Comparison of ENCODE assay signal across 9 cellular contexts in genomic region chr10:123133511-123133910, GRCh38. TPM values are rescaled to one million over a fixed set of nuclear protein-coding genes. Genes with fewer than 3 reads are reported as not detected.
DNase-seq lines count a peak whose midpoint lies in the region; ATAC-seq and TF ChIP-seq lines count a peak whose summit lies in the region.
"Had no signal": no experiment of that assay in that cellular context is flagged by ENCODE, and none has a peak within 500 bp of the region (broad histone marks: within the 10 kb centered on the region; RNA-seq: fewer than 3 reads in every experiment).

No MANE protein-coding gene starts in this region.

- TF ChIP-seq CTCF in GM06990 (IDR thresholded peaks at IDR 0.05; ENCODE audit: insufficient read depth, low read length, poor library complexity, severe bottlenecking) (no peak), activated B cell treated with CpG ODN at 0.5 μM for 24 hours (IDR thresholded peaks at IDR 0.05) (no peak)

- H3K9me3 Mint-ChIP-seq in activated B cell treated with CpG ODN at 0.5 μM for 24 hours (no peaks in the 10 kb centered on the region), naive B cell (peaks cover 0 to 27% (median 10%) of the 10 kb centered on the region in 7 donors)
- H3K9me3 Mint-ChIP-seq: natural killer cell treated with Interleukin-12 subunit alpha and Interleukin-12 subunit beta and Interleukin-15 and Interleukin-18, amount 100 ng/mL, for 72 hours had no signal

- H3K27ac ChIP-seq in BLaER1 (no peak overlapping the region), aorta (ENCODE audit: low read depth in 1 of 2, low read length in 2 of 2) (no peak overlapping the region)

- intact Hi-C loops in activated B cell treated with CpG ODN at 0.5 μM for 24 hours (cut with micrococcal nuclease) = loop anchor here (1.0 to 2.0 kb wide), 5 partner anchors 18 to 833 kb away; no protein-coding TSS in a partner anchor
- intact Hi-C loops in aorta (cut with DNase I) = loop anchor here (1.0 to 10.0 kb wide), 3 partner anchors 251 to 429 kb away; no protein-coding TSS in a partner anchor

- no peaks in the 10 kb centered on the region for H3K36me3 ChIP-seq in BLaER1
- no peaks in the 10 kb centered on the region for H3K36me3 ChIP-seq in GM06990 (ENCODE audit: control insufficient read depth, insufficient read depth, low read length)
- H3K36me3 ChIP-seq in aorta (ENCODE audit: control insufficient read depth in 1 of 2, insufficient read depth in 2 of 2, low read length in 1 of 2) = no peaks in the 10 kb centered on the region

- H3K36me3 Mint-ChIP-seq in activated B cell treated with CpG ODN at 0.5 μM for 24 hours (ENCODE audit: low read depth) = peaks cover 1% of the 10 kb centered on the region
- H3K36me3 Mint-ChIP-seq in naive B cell = peaks cover 3 to 7% of the 10 kb centered on the region in 2 donors
- H3K36me3 Mint-ChIP-seq: natural killer cell treated with Interleukin-12 subunit alpha and Interleukin-12 subunit beta and Interleukin-15 and Interleukin-18, amount 100 ng/mL, for 72 hours had no signal

- CTCF ChIA-PET in activated B cell treated with CpG ODN at 0.5 μM for 24 hours (lab: Charles Lee) = interaction anchor here (1.0 to 2.4 kb wide), 11 partner anchors 10 to 429 kb away, joined by 3 to 13 read pairs (median 5); partner anchors contain the start of gene BUB3

- H3K27ac Mint-ChIP-seq in activated B cell treated with CpG ODN at 0.5 μM for 24 hours = peak overlapping the region; percentile 63
- H3K27ac Mint-ChIP-seq in naive B cell = peak overlapping the region in 4 of 6 donors; percentile 67 to 99 (median 96)
- H3K27ac Mint-ChIP-seq: natural killer cell treated with Interleukin-12 subunit alpha and Interleukin-12 subunit beta and Interleukin-15 and Interleukin-18, amount 100 ng/mL, for 72 hours had no signal

- POLR2A ChIA-PET in activated B cell treated with CpG ODN at 0.5 μM for 24 hours (lab: Charles Lee) = interaction anchor here (2.1 kb wide), 1 partner anchor 20 kb away, joined by 8 read pairs; the partner anchor contains the start of gene BUB3

- peak overlapping the region; percentile 98 for H3K4me2 ChIP-seq in BLaER1

- H3K9ac ChIP-seq in BLaER1 = no peak overlapping the region

- H3K4me1 ChIP-seq in BLaER1 (peaks cover 48% of the 10 kb centered on the region), aorta (ENCODE audit: control insufficient read depth in 1 of 2, insufficient read depth in 2 of 2, low read length in 2 of 2) (no peaks in the 10 kb centered on the region)

- H4K20me1 ChIP-seq in BLaER1 = peaks cover 39% of the 10 kb centered on the region

- WGBS in aorta, 2 donors = 7 to 8% methylated on average over 25 of the region's 25 CpGs

- peaks cover 26% of the 10 kb centered on the region for H3K9me3 ChIP-seq in BLaER1
- H3K9me3 ChIP-seq in aorta (ENCODE audit: control insufficient read depth, low read length) = peaks cover under 1% of the 10 kb centered on the region

- DNase-seq in GM06990 (ENCODE audit: extremely low read depth, insufficient read length) = no peak
- DNase-seq in activated B cell treated with CpG ODN at 0.5 μM for 24 hours = no peak
- DNase-seq in naive B cell = no peak
- no peak for DNase-seq in SIG-M5 (lab: John Stamatoyannopoulos, UW)
- no peak for DNase-seq in ACHN
- no peak for DNase-seq in aorta

- in situ Hi-C loops in ACHN (cut with HindIII; ENCODE audit: low pct_ligation_motif_present, low pct_unique_long_range_greater_than_20kb, low sequenced_read_pairs) = no loop called here

- H3K4me1 Mint-ChIP-seq in activated B cell treated with CpG ODN at 0.5 μM for 24 hours (peaks cover 36% of the 10 kb centered on the region), naive B cell (peaks cover 18 to 41% (median 26%) of the 10 kb centered on the region in 3 donors)

- H3K27me3 Mint-ChIP-seq in activated B cell treated with CpG ODN at 0.5 μM for 24 hours (peaks cover 66% of the 10 kb centered on the region), naive B cell (peaks cover 61 to 77% (median 71%) of the 10 kb centered on the region in 3 donors)

- H3K4me3 ChIP-seq in BLaER1 = peak overlapping the region; percentile 62
- H3K4me3 ChIP-seq in GM06990 (replicated peaks; ENCODE audit: low read depth, low read length) = peak overlapping the region; percentile 33; the same call in 1 of the 2 replicates
- no peak overlapping the region for H3K4me3 ChIP-seq in aorta (ENCODE audit: low read length in 2 of 2)

- no peak for ATAC-seq in activated B cell treated with CpG ODN at 0.5 μM for 24 hours (ENCODE audit: low read depth)
- ATAC-seq in naive B cell (ENCODE audit: low read depth in 2 of 2) = no peak
- no peak for ATAC-seq in GM19452 (IDR thresholded peaks at IDR 0.05; ENCODE audit: unreplicated experiment)
- no peak for ATAC-seq in aorta (ENCODE audit: low FRiP score)

- peaks cover 77% of the 10 kb centered on the region for H3K27me3 ChIP-seq in BLaER1
- no peaks in the 10 kb centered on the region; the same call in none of the 2 replicates for H3K27me3 ChIP-seq in GM06990 (replicated peaks; ENCODE audit: control insufficient read depth, insufficient read depth, low read length)
- peaks cover 0 to 3% of the 10 kb centered on the region in 2 donors for H3K27me3 ChIP-seq in aorta (ENCODE audit: control insufficient read depth in 1 of 2, insufficient read depth in 2 of 2, low read length in 1 of 2)

- H3K4me3 Mint-ChIP-seq in activated B cell treated with CpG ODN at 0.5 μM for 24 hours (peak overlapping the region; percentile 66), naive B cell (peak overlapping the region in 7 of 8 donors; percentile 44 to 84 (median 74))

RNA-seq across cellular contexts. Expression of gene HMX3, which starts 2.3 kb away (rescaled TPM):
- total RNA-seq in activated B cell treated with CpG ODN at 0.5 μM for 24 hours (not detected in 2 replicates), aorta (not detected)
- polyA plus RNA-seq in naive B cell (ENCODE audit: low read depth in 6 of 6) (not detected), aorta (not detected)
- total RNA-seq: natural killer cell treated with Interleukin-12 subunit alpha and Interleukin-12 subunit beta and Interleukin-15 and Interleukin-18, amount 100 ng/mL, for 72 hours had no signal

RNA-seq across cellular contexts. Expression of gene HMX2, which starts 14.4 kb away (rescaled TPM):
- total RNA-seq in activated B cell treated with CpG ODN at 0.5 μM for 24 hours = 0.13 TPM in 1 of 2 replicates, not detected in the other
- not detected for polyA plus RNA-seq in naive B cell (ENCODE audit: low read depth in 6 of 6)
- not detected for total RNA-seq in aorta
- not detected for polyA plus RNA-seq in aorta
- total RNA-seq: natural killer cell treated with Interleukin-12 subunit alpha and Interleukin-12 subunit beta and Interleukin-15 and Interleukin-18, amount 100 ng/mL, for 72 hours had no signal

RNA-seq across cellular contexts. Expression of gene BUB3, which starts 20.7 kb away (rescaled TPM):
- total RNA-seq in activated B cell treated with CpG ODN at 0.5 μM for 24 hours = 137 and 141 TPM in 2 replicates
- polyA plus RNA-seq in naive B cell (ENCODE audit: low read depth in 6 of 6) = 100 to 1,000 TPM; 135 to 244 (median 163) TPM
- 10 to 100 TPM; 42.9 to 61.4 TPM for total RNA-seq in aorta
- 10 to 100 TPM; 40.6 to 54.0 TPM for polyA plus RNA-seq in aorta

Comparison
In these comparisons a context has a peak if more than half of its experiments do, and no peak if none do; other contexts are left out.
1. H3K4me3 ChIP-seq: peak in BLaER1 (single experiment) and GM06990 (single experiment); none in aorta (0 of 2).